ENCODE assay signal across 15 cellular contexts in genomic region chr15:49864251-49864650, GRCh38.
DNase-seq lines count a peak whose midpoint lies in the region; ATAC-seq and TF ChIP-seq lines count a peak whose summit lies in the region.
"Had no signal": no experiment of that assay in that cellular context is flagged by ENCODE, and none has a peak within 500 bp of the region (broad histone marks: within the 10 kb centered on the region; RNA-seq: fewer than 3 reads in every experiment).

No MANE protein-coding gene starts in this region.

- H3K27ac ChIP-seq in thyroid gland (peak overlapping the region in 2 of 3 donors; percentile 17 to 48), RWPE1 (no peak overlapping the region), lower lobe of right lung (no peak overlapping the region)

- BruUV-seq in MCF 10A (replicated peaks; lab: Mats Ljungman, UMichigan), result no TSS peak

- no peak for ATAC-seq in lower lobe of right lung

- no peak overlapping the region for H3K4me3 Mint-ChIP-seq in MCF 10A (ENCODE audit: unreplicated experiment)
- H3K4me3 Mint-ChIP-seq: CD4-positive, alpha-beta memory T cell had no signal

- no peaks in the 10 kb centered on the region for H3K36me3 Mint-ChIP-seq in MCF 10A (ENCODE audit: insufficient read depth, unreplicated experiment)
- H3K36me3 Mint-ChIP-seq: CD4-positive, alpha-beta memory T cell had no signal

- H3K9me3 ChIP-seq in thyroid gland, result no peaks in the 10 kb centered on the region
- H3K9me3 ChIP-seq in lower lobe of right lung, result no peaks in the 10 kb centered on the region

- TF ChIP-seq CTCF in MCF 10A (IDR thresholded peaks at IDR 0.05; ENCODE audit: unreplicated experiment) (no peak), fibroblast of villous mesenchyme (IDR thresholded peaks at IDR 0.05; ENCODE audit: insufficient read depth, low read depth, low read length) (no peak), thyroid gland (IDR thresholded peaks at IDR 0.05) (no peak), RWPE1 (conservative IDR thresholded peaks at IDR 0.05; ENCODE audit: low read depth) (no peak), lower lobe of right lung (IDR thresholded peaks at IDR 0.05) (no peak)

- H3K27me3 ChIP-seq in thyroid gland (no peaks in the 10 kb centered on the region), lower lobe of right lung (ENCODE audit: low read depth) (no peaks in the 10 kb centered on the region)

- H3K9me3 Mint-ChIP-seq in MCF 10A (ENCODE audit: unreplicated experiment), result peaks cover 5% of the 10 kb centered on the region

- DNase-seq in HCEC 1CT (peak; percentile 51), MCF 10A (ENCODE audit: unreplicated experiment) (peak; percentile 33), fibroblast of villous mesenchyme (ENCODE audit: low read depth) (peak; percentile 67), thyroid gland (no peak), midbrain (lab: John Stamatoyannopoulos, UW) (no peak), RWPE1 (ENCODE audit: low spot score) (no peak), lower lobe of right lung (no peak)
- DNase-seq: Calu3; CD4-positive, alpha-beta memory T cell; DMS53; NCI-H1436; NCI-H2029 treated with DMSO at 0.1 percent for 48 hours; NCI-H2171 treated with DMSO at 0.1 percent for 48 hours; NCI-H748 treated with DMSO at 0.1 percent for 48 hours; OCI-M1 had no signal

- CTCF ChIA-PET in MCF 10A (lab: Yijun Ruan, JAX) (interaction anchor here (0.6 to 1.0 kb wide), 4 partner anchors 36 to 188 kb away, joined by 3 to 7 read pairs (median 4); no protein-coding TSS in a partner anchor), RWPE1 (lab: Yijun Ruan, JAX) (no interaction called here)

- H3K27me3 Mint-ChIP-seq in MCF 10A (ENCODE audit: insufficient read depth, unreplicated experiment), result no peaks in the 10 kb centered on the region

- H3K27ac Mint-ChIP-seq in MCF 10A (ENCODE audit: low read depth, unreplicated experiment), result peak overlapping the region; percentile 90
- H3K27ac Mint-ChIP-seq: CD4-positive, alpha-beta memory T cell had no signal

- WGBS in thyroid gland, 2 donors, result 85% methylated on average over 2 of the region's 2 CpGs

- H3K4me1 Mint-ChIP-seq in MCF 10A (ENCODE audit: insufficient read depth, unreplicated experiment), result peaks cover 18% of the 10 kb centered on the region
- H3K4me1 Mint-ChIP-seq: CD4-positive, alpha-beta memory T cell had no signal

- intact Hi-C loops in MCF 10A (cut with micrococcal nuclease) (loop anchor here (5.0 kb wide), 1 partner anchor 242 kb away; the partner anchor contains the start of genes DTWD1 and FAM227B), thyroid gland (cut with DNase I) (no loop called here), lower lobe of right lung (cut with DNase I) (no loop called here)

- no peak for TF ChIP-seq POLR2A in thyroid gland (IDR thresholded peaks at IDR 0.05)

- POLR2A ChIA-PET in MCF 10A (lab: Yijun Ruan, JAX) (interaction anchor here (0.7 to 3.7 kb wide), 5 partner anchors 9 to 243 kb away, joined by 3 to 21 read pairs (median 6); partner anchors contain the start of genes DTWD1 and FAM227B), RWPE1 (lab: Yijun Ruan, JAX; ENCODE audit: low non-redundant PET) (no interaction called here)

- H3K36me3 ChIP-seq in thyroid gland (no peaks in the 10 kb centered on the region), lower lobe of right lung (no peaks in the 10 kb centered on the region)

- no peak overlapping the region for H3K4me3 ChIP-seq in fibroblast of villous mesenchyme (ENCODE audit: low read depth, low read length)
- H3K4me3 ChIP-seq in thyroid gland (replicated peaks in 1 of 3), result no peak overlapping the region
- H3K4me3 ChIP-seq in lower lobe of right lung, result no peak overlapping the region

- H3K4me1 ChIP-seq in thyroid gland (no peaks in the 10 kb centered on the region), lower lobe of right lung (no peaks in the 10 kb centered on the region)

Comparison
In these comparisons a context has a peak if more than half of its experiments do, and no peak if none do; other contexts are left out.
1. DNase-seq: peak in HCEC 1CT (single experiment), MCF 10A (single experiment) and fibroblast of villous mesenchyme (single experiment); none in thyroid gland (0 of 2), midbrain (single experiment), RWPE1 (single experiment) and lower lobe of right lung (single experiment).
2. H3K27ac ChIP-seq: peak in thyroid gland (2 of 3); none in RWPE1 (single experiment) and lower lobe of right lung (single experiment).